In the genomic region with DNA sequence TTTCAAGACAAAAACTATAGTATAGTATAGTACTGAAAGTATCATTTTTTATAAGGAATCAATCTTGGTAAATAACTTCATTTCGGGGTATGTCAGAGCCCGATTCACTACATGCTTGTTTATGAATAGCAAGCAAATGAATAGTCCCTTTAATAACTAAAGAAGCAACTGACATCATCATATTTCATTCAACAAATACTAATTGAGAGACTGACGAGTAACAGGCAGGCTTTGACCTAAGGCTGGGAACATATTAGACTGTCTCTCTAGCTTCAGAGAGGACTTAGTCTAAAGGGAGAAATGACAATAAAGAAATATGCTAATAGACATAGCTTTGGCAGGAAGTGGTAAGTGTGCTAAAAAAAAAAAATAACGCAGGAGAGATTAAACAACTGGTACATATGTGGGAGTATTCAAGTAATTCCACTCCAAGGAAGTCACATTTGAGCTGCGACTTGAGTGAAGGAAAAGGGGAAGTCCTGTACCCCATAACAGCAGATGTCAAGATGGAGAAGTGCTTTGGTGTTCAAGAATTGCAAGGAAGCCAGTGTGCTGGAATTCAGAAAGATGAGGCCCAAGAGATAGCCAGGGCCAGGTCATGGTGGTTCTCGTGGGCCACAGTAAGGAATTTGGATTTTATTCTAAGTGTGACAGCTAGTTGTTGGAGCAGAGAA, we compare ENCODE assay signal across 15 cellular contexts.
"Had no signal": no experiment of that assay in that cellular context is flagged by ENCODE, and none has a peak within 500 bp of the region (broad histone marks: within the 10 kb centered on the region; RNA-seq: fewer than 3 reads in every experiment).

No MANE protein-coding gene starts in this region.

- H3K27me3 ChIP-seq: colonic mucosa, gastroesophageal sphincter, upper lobe of left lung had no signal

- H3K27ac ChIP-seq: colonic mucosa, psoas muscle, upper lobe of left lung, WERI-Rb-1 had no signal

- DNase-seq: activated CD4-positive, alpha-beta T cell treated with anti-CD3 and anti-CD28 coated beads for 4 hours; activated CD8-positive, alpha-beta memory T cell treated with anti-CD3 and anti-CD28 coated beads, Interleukin-2, amount 50 U/mL, for 4 hours; activated CD8-positive, alpha-beta T cell treated with anti-CD3 and anti-CD28 coated beads for 36 hours; activated naive CD4-positive, alpha-beta T cell treated with Interleukin-2 at 50 U/mL for 16 hours; activated naive CD8-positive, alpha-beta T cell treated with anti-CD3 and anti-CD28 coated beads, Interleukin-2, amount 50 U/mL, for 24 hours; caudate nucleus; colonic mucosa; effector CD8-positive, alpha-beta T cell; left ventricle myocardium superior; mesendoderm; psoas muscle; stimulated activated CD4-positive, alpha-beta T cell treated with anti-CD3 and anti-CD28 coated beads, Interleukin-2, amount 100 ng/mL, for 48 hours; upper lobe of left lung; WERI-Rb-1 had no signal

- H3K36me3 ChIP-seq: colonic mucosa, gastroesophageal sphincter, upper lobe of left lung, WERI-Rb-1 had no signal

- ATAC-seq: activated CD8-positive, alpha-beta T cell treated with anti-CD3 and anti-CD28 coated beads for 36 hours; activated naive CD8-positive, alpha-beta T cell treated with anti-CD3 and anti-CD28 coated beads, Interleukin-2, amount 50 U/mL, for 24 hours; gastroesophageal sphincter; left ventricle myocardium superior; psoas muscle had no signal

- H3K9me3 ChIP-seq: colonic mucosa, gastroesophageal sphincter, psoas muscle, upper lobe of left lung had no signal

- H3K4me1 ChIP-seq: colonic mucosa, gastroesophageal sphincter, psoas muscle, upper lobe of left lung had no signal

- H3K4me3 ChIP-seq: colonic mucosa, gastroesophageal sphincter, psoas muscle, upper lobe of left lung had no signal
